In genomic region chr2:68031546-68032160, GRCh38 we compare ENCODE assay signal across 8 cellular contexts. TPM values are rescaled to one million over a fixed set of nuclear protein-coding genes. Genes with fewer than 3 reads are reported as not detected.
A peak's percentile ranks its signal among the peaks of the same experiment; 100 is the strongest.
DNase-seq lines count a peak whose midpoint lies in the region; ATAC-seq and TF ChIP-seq lines count a peak whose summit lies in the region.

No MANE protein-coding gene starts in this region.

- H3K4me1 ChIP-seq in Peyer's patch, result no peaks in the 10 kb centered on the region
- no peaks in the 10 kb centered on the region for H3K4me1 ChIP-seq in neuronal stem cell (ENCODE audit: control insufficient read depth in 2 of 2, insufficient read depth in 1 of 2, low read depth in 1 of 2, low read length in 2 of 2)

- H3K36me3 ChIP-seq in Peyer's patch (no peaks in the 10 kb centered on the region), neuronal stem cell (replicated peaks in 1 of 2; ENCODE audit: control insufficient read depth in 2 of 2, insufficient read depth in 2 of 2, low read length in 2 of 2) (no peaks in the 10 kb centered on the region)

- H3K9me3 ChIP-seq in Peyer's patch (no peaks in the 10 kb centered on the region), neuronal stem cell (replicated peaks in 1 of 2; ENCODE audit: control insufficient read depth in 2 of 2, insufficient read depth in 1 of 2, low read depth in 1 of 2, low read length in 2 of 2) (no peaks in the 10 kb centered on the region)

- no peak overlapping the region for H2BK15ac ChIP-seq in neuronal stem cell (ENCODE audit: low read length)

- H3K27ac ChIP-seq in Peyer's patch (no peak overlapping the region), neuronal stem cell (replicated peaks; ENCODE audit: low read length) (no peak overlapping the region)

- no peak overlapping the region for H3K23ac ChIP-seq in neuronal stem cell (ENCODE audit: low read depth, low read length, poor library complexity)

- TF ChIP-seq CTCF in LNCAP (IDR thresholded peaks at IDR 0.05) (peak; percentile 52), Peyer's patch (IDR thresholded peaks at IDR 0.05) (peak in 5 of 6 experiments; percentile 53 to 77 (median 70))

- no peak overlapping the region for H2AFZ ChIP-seq in neuronal stem cell (ENCODE audit: low read length)

- no peak overlapping the region for H3K4me2 ChIP-seq in neuronal stem cell (ENCODE audit: insufficient read depth, low read length, poor library complexity, severe bottlenecking)

- ATAC-seq in GM21528 (IDR thresholded peaks at IDR 0.05; ENCODE audit: low FRiP score, unreplicated experiment) (peak; percentile 71), GM21825 (IDR thresholded peaks at IDR 0.05; ENCODE audit: unreplicated experiment) (no peak), GM19328 (IDR thresholded peaks at IDR 0.05; ENCODE audit: unreplicated experiment) (no peak)

- no peak for TF ChIP-seq POLR2A in Peyer's patch (IDR thresholded peaks at IDR 0.05)

- H3K79me1 ChIP-seq in neuronal stem cell (ENCODE audit: low read depth, low read length), result no peaks in the 10 kb centered on the region

- WGBS in neuronal stem cell (ENCODE audit: extremely low coverage in 2 of 2, insufficient read length in 2 of 2, insufficient replicate concordance in 1 of 2), 2 donors, result no CpG with 5 or more reads among the region's 2 CpGs

- H2AK5ac ChIP-seq in neuronal stem cell (ENCODE audit: low read depth, low read length), result no peak overlapping the region

- H3K14ac ChIP-seq in neuronal stem cell (ENCODE audit: low read length), result no peak overlapping the region

- DNase-seq in Daoy (ENCODE audit: low read depth) (peak; percentile 25), Peyer's patch (no peak), epidermal melanocyte (ENCODE audit: insufficient read length, low spot score) (peak; percentile 41), neuronal stem cell (ENCODE audit: low spot score) (peak; percentile 50)

- H3K4ac ChIP-seq in neuronal stem cell (ENCODE audit: low read length), result no peak overlapping the region

- H3K18ac ChIP-seq in neuronal stem cell (ENCODE audit: low read length), result no peak overlapping the region

- H2BK5ac ChIP-seq in neuronal stem cell (ENCODE audit: low read length), result no peak overlapping the region

- H3K27me3 ChIP-seq in Peyer's patch, result no peaks in the 10 kb centered on the region
- no peaks in the 10 kb centered on the region for H3K27me3 ChIP-seq in neuronal stem cell (ENCODE audit: control insufficient read depth in 3 of 3, insufficient read depth in 3 of 3, low read depth in 1 of 3, low read length in 3 of 3)

- no peak overlapping the region for H3K9ac ChIP-seq in neuronal stem cell (ENCODE audit: low read depth, low read length, poor library complexity)

- H4K91ac ChIP-seq in neuronal stem cell (ENCODE audit: low read depth, low read length, poor library complexity), result no peak overlapping the region

- H2BK12ac ChIP-seq in neuronal stem cell (ENCODE audit: low read length), result no peak overlapping the region

- no peak overlapping the region for H3K4me3 ChIP-seq in Peyer's patch
- H3K4me3 ChIP-seq in neuronal stem cell (ENCODE audit: low read length in 2 of 2), result no peak overlapping the region

- H2BK120ac ChIP-seq in neuronal stem cell (ENCODE audit: low read depth, low read length), result no peak overlapping the region

- no peak overlapping the region for H4K8ac ChIP-seq in neuronal stem cell (ENCODE audit: low read depth, low read length)

RNA-seq across cellular contexts. Expression of gene C1D, which starts 31.2 kb away (rescaled TPM):
- 44.5 and 51.3 TPM in 2 replicates for total RNA-seq in Daoy (2014; rRNA removed; shearing (Covaris generic))
- total RNA-seq in Peyer's patch, result 10 to 100 TPM in 2 of 4 donors, 1 to 10 TPM in 2; 7.1 to 35.3 (median 10.6) TPM
- 27.8 TPM for polyA plus RNA-seq in neuronal stem cell (2013, experiment 1 of 2)
- polyA plus RNA-seq in neuronal stem cell (2013, experiment 2 of 2), result 29.2 TPM

Comparison
In these comparisons a context has a peak if more than half of its experiments do, and no peak if none do; other contexts are left out.
1. DNase-seq: peak in Daoy (single experiment), epidermal melanocyte (single experiment) and neuronal stem cell (single experiment); none in Peyer's patch (0 of 3).